2 cellular contexts compared by ENCODE assay signal in genomic region chr2:208304695-208305094, GRCh38.
A peak's percentile ranks its signal among the peaks of the same experiment; 100 is the strongest.
TF ChIP-seq lines count a peak whose summit lies in the region.

No MANE protein-coding gene starts in this region.

TF ChIP-seq in HepG2, 621 proteins besides CTCF, POLR2A, EP300 and RAD21:
- no peak for TF ChIP-seq ZNF253 (CRISPR knock-in tag; IDR thresholded peaks at IDR 0.05; ENCODE audit: borderline replicate concordance)
- peak; percentile 72 for TF ChIP-seq HNRNPK (IDR thresholded peaks at IDR 0.05; ENCODE audit: low read depth, low read length, poor library complexity, severe bottlenecking)

TF ChIP-seq in SK-N-SH treated with all-trans-retinoic acid at 6 μM for 48 hours, 23 proteins besides CTCF, POLR2A, EP300 and RAD21:
- TF ChIP-seq GLIS3 (CRISPR knock-in tag; IDR thresholded peaks at IDR 0.05) (no peak), ISL1 (CRISPR knock-in tag; IDR thresholded peaks at IDR 0.05) (no peak), ZNF70 (CRISPR knock-in tag; IDR thresholded peaks at IDR 0.05) (no peak), PATZ1 (CRISPR knock-in tag; IDR thresholded peaks at IDR 0.05; ENCODE audit: borderline replicate concordance) (no peak), TSHZ2 (CRISPR knock-in tag; IDR thresholded peaks at IDR 0.05) (no peak), ESRRG (CRISPR knock-in tag; IDR thresholded peaks at IDR 0.05) (no peak), ARNTL (CRISPR knock-in tag; IDR thresholded peaks at IDR 0.05; ENCODE audit: borderline replicate concordance, low read depth) (no peak), ZFP30 (CRISPR knock-in tag; IDR thresholded peaks at IDR 0.05) (no peak), CREB5 (CRISPR knock-in tag; IDR thresholded peaks at IDR 0.05; ENCODE audit: low read depth) (no peak)
